Comparison of ENCODE assay signal across 39 cellular contexts in the genomic region with DNA sequence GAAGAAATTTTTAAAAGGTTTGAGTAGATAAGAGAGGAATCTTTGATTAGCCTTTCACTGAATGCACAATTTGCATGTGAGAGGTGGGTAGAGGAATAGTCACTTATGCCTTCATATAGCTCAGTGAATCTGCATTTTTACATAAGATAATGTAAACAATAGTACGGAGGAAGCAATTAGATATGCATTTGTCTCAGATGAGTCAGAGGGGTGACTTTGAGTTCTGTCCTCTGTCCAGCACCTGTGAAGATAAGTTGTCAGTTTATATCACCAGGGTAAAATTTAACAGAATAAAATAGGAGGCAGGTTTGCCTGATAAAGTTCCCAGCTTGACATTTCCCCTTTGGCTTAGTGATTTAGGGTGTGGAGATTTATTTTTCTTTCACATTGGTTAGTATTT.
DNase-seq lines count a peak whose midpoint lies in the region; ATAC-seq, FAIRE-seq and TF ChIP-seq lines count a peak whose summit lies in the region.
"Had no signal": no experiment of that assay in that cellular context is flagged by ENCODE, and none has a peak within 500 bp of the region (broad histone marks: within the 10 kb centered on the region; RNA-seq: fewer than 3 reads in every experiment).

No MANE protein-coding gene starts in this region.

- H2AFZ ChIP-seq in HCT116 (ENCODE audit: low read depth, low read length, poor library complexity, severe bottlenecking), result no peak overlapping the region
- no peak overlapping the region for H2AFZ ChIP-seq in GM12878 (ENCODE audit: control insufficient read depth, low read depth, low read length)

- CTCF ChIA-PET in HCT116 (lab: Charles Lee), result no interaction called here
- CTCF ChIA-PET in GM12878 (lab: Yijun Ruan, JAX), result interaction anchor here (1.0 to 1.4 kb wide), 3 partner anchors 22 to 174 kb away, joined by 4 read pairs; no protein-coding TSS in a partner anchor
- CTCF ChIA-PET in naive thymus-derived CD4-positive, alpha-beta T cell (lab: Charles Lee), result no interaction called here

- H3K4me1 ChIP-seq in HCT116 (ENCODE audit: control insufficient read depth in 1 of 2, insufficient read depth in 2 of 2, low read length in 2 of 2) (peaks cover 0 to 4% of the 10 kb centered on the region in 2 experiments; a peak in 1 of 4 replicates), GM12878 (ENCODE audit: control insufficient read depth, insufficient read depth, low read length) (no peaks in the 10 kb centered on the region), mucosa of descending colon (ENCODE audit: low read depth) (peaks cover 22% of the 10 kb centered on the region), small intestine (ENCODE audit: control insufficient read depth in 2 of 2, insufficient read depth in 1 of 2, low read depth in 1 of 2, low read length in 1 of 2) (no peaks in the 10 kb centered on the region)
- no peaks in the 10 kb centered on the region for H3K4me1 ChIP-seq in naive thymus-derived CD4-positive, alpha-beta T cell (ENCODE audit: control insufficient read depth in 2 of 2, insufficient read depth in 2 of 2, low read length in 2 of 2)
- H3K4me1 ChIP-seq: breast epithelium, gastroesophageal sphincter, left lung, Peyer's patch, psoas muscle, upper lobe of left lung had no signal

- ATAC-seq in HCT116 (no peak), GM12878 (peak; percentile 44), mucosa of descending colon (peak; percentile 90)
- no peak for ATAC-seq in naive thymus-derived CD4-positive, alpha-beta T cell
- ATAC-seq: gastroesophageal sphincter; left lung; natural killer cell; psoas muscle; stimulated activated effector memory CD8-positive, alpha-beta T cell treated with anti-CD3 and anti-CD28 coated beads, Interleukin-12 subunit alpha, Interleukin-12 subunit beta, amount 100 ng/mL, for 72 hours had no signal

- H3K27me3 ChIP-seq in HCT116 (ENCODE audit: insufficient read depth, low read length), result no peaks in the 10 kb centered on the region
- no peaks in the 10 kb centered on the region for H3K27me3 ChIP-seq in GM12878 (replicated peaks in 1 of 2; ENCODE audit: control insufficient read depth in 2 of 2, insufficient read depth in 2 of 2, low read length in 1 of 2)
- no peaks in the 10 kb centered on the region for H3K27me3 ChIP-seq in small intestine (ENCODE audit: control insufficient read depth in 2 of 2, insufficient read depth in 2 of 2, low read length in 2 of 2)
- H3K27me3 ChIP-seq in naive thymus-derived CD4-positive, alpha-beta T cell (ENCODE audit: control insufficient read depth in 2 of 2, insufficient read depth in 2 of 2, low read length in 2 of 2), result no peaks in the 10 kb centered on the region
- H3K27me3 ChIP-seq: breast epithelium, gastroesophageal sphincter, left lung, Peyer's patch, upper lobe of left lung had no signal

- FAIRE-seq in GM12878 (lab: Jason Lieb, UNC), result no peak
- FAIRE-seq in small intestine (lab: Jason Lieb, UNC), result no peak
- FAIRE-seq: endothelial cell of umbilical vein, GM19239, H54, HTR-8/SVneo had no signal

- H3K27me3 Mint-ChIP-seq in naive thymus-derived CD4-positive, alpha-beta T cell, result no peaks in the 10 kb centered on the region
- H3K27me3 Mint-ChIP-seq: CD8-positive, alpha-beta memory T cell had no signal

- H3K27ac ChIP-seq in HCT116 (ENCODE audit: low read depth, low read length) (no peak overlapping the region), GM12878 (ENCODE audit: control insufficient read depth, insufficient read depth) (no peak overlapping the region), small intestine (ENCODE audit: low read depth in 1 of 2, low read length in 1 of 2) (no peak overlapping the region)
- no peak overlapping the region for H3K27ac ChIP-seq in naive thymus-derived CD4-positive, alpha-beta T cell (ENCODE audit: low read depth, low read length)
- H3K27ac ChIP-seq: breast epithelium, gastroesophageal sphincter, left lung, Peyer's patch, psoas muscle, upper lobe of left lung, VCaP had no signal

- no peak for TF ChIP-seq POLR2A in HCT116 (IDR thresholded peaks at IDR 0.05; ENCODE audit: borderline replicate concordance, extremely low read depth, insufficient read depth, insufficient read length)
- no peak for TF ChIP-seq POLR2A in GM12878 (IDR thresholded peaks at IDR 0.05; ENCODE audit: low read depth, low read length)

- H3K36me3 Mint-ChIP-seq in naive thymus-derived CD4-positive, alpha-beta T cell, result peaks cover 0 to 5% (median 0%) of the 10 kb centered on the region in 5 donors
- H3K36me3 Mint-ChIP-seq: CD8-positive, alpha-beta memory T cell; natural killer cell; stimulated activated effector memory CD8-positive, alpha-beta T cell treated with anti-CD3 and anti-CD28 coated beads, Interleukin-12 subunit alpha, Interleukin-12 subunit beta, amount 100 ng/mL, for 72 hours had no signal

- 45% methylated on average over 1 of the region's 1 CpG for WGBS in GM12878 (ENCODE audit: insufficient coverage, insufficient replicate concordance, low lambda C conversion rate, missing lambda C conversion rate)
- WGBS in small intestine, 3 donors, result 20 to 40% (median 30%) methylated on average over 1 of the region's 1 CpG

- H4K20me1 ChIP-seq in HCT116 (ENCODE audit: insufficient read depth) (no peaks in the 10 kb centered on the region), GM12878 (ENCODE audit: control insufficient read depth, insufficient read depth) (no peaks in the 10 kb centered on the region)

- no peak overlapping the region for H3K4me3 Mint-ChIP-seq in naive thymus-derived CD4-positive, alpha-beta T cell
- H3K4me3 Mint-ChIP-seq: CD8-positive, alpha-beta memory T cell; immature natural killer cell; natural killer cell; stimulated activated effector memory CD8-positive, alpha-beta T cell treated with anti-CD3 and anti-CD28 coated beads, Interleukin-12 subunit alpha, Interleukin-12 subunit beta, amount 100 ng/mL, for 72 hours had no signal

- TF ChIP-seq RAD21 in HCT116 (IDR thresholded peaks at IDR 0.05; ENCODE audit: low read depth), result no peak
- TF ChIP-seq RAD21 in GM12878 (IDR thresholded peaks at IDR 0.05; ENCODE audit: insufficient read depth, low read depth, low read length), result no peak

- H3K9me3 ChIP-seq in HCT116 (ENCODE audit: control insufficient read depth in 1 of 2, insufficient read depth in 1 of 2, low read depth in 1 of 2, low read length in 2 of 2), result no peaks in the 10 kb centered on the region
- no peaks in the 10 kb centered on the region for H3K9me3 ChIP-seq in GM12878 (replicated peaks; ENCODE audit: control insufficient read depth, insufficient read depth, low read length)
- no peaks in the 10 kb centered on the region for H3K9me3 ChIP-seq in mucosa of descending colon
- no peaks in the 10 kb centered on the region for H3K9me3 ChIP-seq in small intestine (ENCODE audit: control insufficient read depth, low read depth)
- peaks cover 0 to 6% (median 0%) of the 10 kb centered on the region in 3 experiments for H3K9me3 ChIP-seq in naive thymus-derived CD4-positive, alpha-beta T cell (ENCODE audit: control insufficient read depth in 2 of 3, low read length in 3 of 3)
- H3K9me3 ChIP-seq: breast epithelium, gastroesophageal sphincter, left lung, Peyer's patch, psoas muscle, upper lobe of left lung had no signal

- TF ChIP-seq CTCF in HCT116 (IDR thresholded peaks at IDR 0.05 in 2 of 3, conservative IDR thresholded peaks at IDR 0.05 in 1 of 3; ENCODE audit: borderline replicate concordance in 1 of 3, insufficient read depth in 1 of 3, low read depth in 2 of 3, low read length in 2 of 3) (no peak), GM12878 (IDR thresholded peaks at IDR 0.05 in 2 of 3, conservative IDR thresholded peaks at IDR 0.05 in 1 of 3; ENCODE audit: control insufficient read depth in 2 of 3, extremely low read depth in 1 of 3, insufficient read depth in 1 of 3, low read depth in 3 of 3, low read length in 3 of 3) (no peak), mucosa of descending colon (IDR thresholded peaks at IDR 0.05) (no peak)

- H3K9me3 Mint-ChIP-seq in naive thymus-derived CD4-positive, alpha-beta T cell, result peaks cover 0 to 8% (median 2%) of the 10 kb centered on the region in 11 donors
- H3K9me3 Mint-ChIP-seq: activated T-helper 2 cell treated with anti-CD3 and anti-CD28 coated beads, Interferon-gamma antibody, Interleukin-2, Interleukin-4, amounts not matched to agents 10 μg/mL and 5 μg/mL and 100 μg/mL, durations not matched to agents 14 hours and 24 hours and 36 hours had no signal

- POLR2A ChIA-PET in HCT116 (lab: Charles Lee) (no interaction called here), GM12878 (lab: Charles Lee) (interaction anchor here (0.8 to 1.3 kb wide), 2 partner anchors 10 to 39 kb away, joined by 3 read pairs; no protein-coding TSS in a partner anchor)
- POLR2A ChIA-PET in naive thymus-derived CD4-positive, alpha-beta T cell (lab: Charles Lee), result no interaction called here

- SMC1A ChIA-PET in GM12878 (lab: Charles Lee; ENCODE audit: uncharacterized antibody, unreplicated experiment), result interaction anchor here (0.8 to 4.7 kb wide), 14 partner anchors 9 to 214 kb away, joined by 3 to 24 read pairs (median 5); no protein-coding TSS in a partner anchor

- intact Hi-C loops in HCT116 (cut with micrococcal nuclease) (no loop called here), GM12878 (cut with micrococcal nuclease; ENCODE audit: unreplicated experiment) (no loop called here), mucosa of descending colon (cut with DNase I, micrococcal nuclease) (no loop called here)
- intact Hi-C loops in naive thymus-derived CD4-positive, alpha-beta T cell (cut with micrococcal nuclease), result no loop called here

- H3K9ac ChIP-seq in HCT116 (ENCODE audit: low read length), result no peak overlapping the region
- H3K9ac ChIP-seq in GM12878 (ENCODE audit: control insufficient read depth, insufficient read depth, low read length), result no peak overlapping the region

- H3K4me2 ChIP-seq in HCT116 (ENCODE audit: low read length) (no peak overlapping the region), GM12878 (ENCODE audit: control insufficient read depth, insufficient read depth) (no peak overlapping the region)

- H3K9me2 ChIP-seq in HCT116 (ENCODE audit: insufficient read depth), result peaks cover 3% of the 10 kb centered on the region; the same call in 1 of the 2 replicates

- no peaks in the 10 kb centered on the region for H3K4me1 Mint-ChIP-seq in naive thymus-derived CD4-positive, alpha-beta T cell
- H3K4me1 Mint-ChIP-seq: CD8-positive, alpha-beta memory T cell; natural killer cell; stimulated activated effector memory CD8-positive, alpha-beta T cell treated with anti-CD3 and anti-CD28 coated beads, Interleukin-12 subunit alpha, Interleukin-12 subunit beta, amount 100 ng/mL, for 72 hours had no signal

- H3K27ac Mint-ChIP-seq in naive thymus-derived CD4-positive, alpha-beta T cell, result no peak overlapping the region
- H3K27ac Mint-ChIP-seq: activated T-helper 2 cell treated with anti-CD3 and anti-CD28 coated beads, Interferon-gamma antibody, Interleukin-2, Interleukin-4, amounts not matched to agents 10 μg/mL and 5 μg/mL and 100 μg/mL, durations not matched to agents 14 hours and 24 hours and 36 hours; CD8-positive, alpha-beta memory T cell; immature natural killer cell; natural killer cell; stimulated activated effector memory CD8-positive, alpha-beta T cell treated with anti-CD3 and anti-CD28 coated beads, Interleukin-12 subunit alpha, Interleukin-12 subunit beta, amount 100 ng/mL, for 72 hours had no signal

- H3K4me3 ChIP-seq in HCT116 (replicated peaks in 1 of 2; ENCODE audit: low read depth in 1 of 2, low read length in 2 of 2), result no peak overlapping the region
- no peak overlapping the region for H3K4me3 ChIP-seq in GM12878
- no peak overlapping the region for H3K4me3 ChIP-seq in mucosa of descending colon
- H3K4me3 ChIP-seq in small intestine (ENCODE audit: low read depth in 1 of 2, low read length in 2 of 2), result no peak overlapping the region
- no peak overlapping the region for H3K4me3 ChIP-seq in naive thymus-derived CD4-positive, alpha-beta T cell (ENCODE audit: low read length)
- H3K4me3 ChIP-seq: breast epithelium, gastroesophageal sphincter, left lung, Peyer's patch, psoas muscle, upper lobe of left lung had no signal

- no peaks in the 10 kb centered on the region for H3K36me3 ChIP-seq in HCT116 (ENCODE audit: control insufficient read depth in 1 of 2, insufficient read depth in 2 of 2, low read length in 2 of 2)
- no peaks in the 10 kb centered on the region for H3K36me3 ChIP-seq in GM12878 (ENCODE audit: control insufficient read depth in 2 of 2, insufficient read depth in 2 of 2, low read length in 1 of 2)
- no peaks in the 10 kb centered on the region for H3K36me3 ChIP-seq in mucosa of descending colon (ENCODE audit: low read depth)
- H3K36me3 ChIP-seq in small intestine (ENCODE audit: control insufficient read depth in 2 of 2, insufficient read depth in 2 of 2, low read length in 2 of 2), result no peaks in the 10 kb centered on the region
- H3K36me3 ChIP-seq in naive thymus-derived CD4-positive, alpha-beta T cell (ENCODE audit: control insufficient read depth in 2 of 3, insufficient read depth in 3 of 3, low read length in 3 of 3), result no peaks in the 10 kb centered on the region
- H3K36me3 ChIP-seq: breast epithelium, gastroesophageal sphincter, left lung, Peyer's patch, upper lobe of left lung had no signal

- no TSS peak for BruUV-seq in HCT116 (replicated peaks; lab: Mats Ljungman, UMichigan)
- BruUV-seq in GM12878 (replicated peaks; lab: Mats Ljungman, UMichigan), result no TSS peak

- in situ Hi-C loops in GM12878 (cut with MboI), result no loop called here

- DNase-seq in HCT116 (ENCODE audit: low read depth, low spot score) (no peak), OCI-M1 (lab: John Stamatoyannopoulos, UW) (peak; percentile 35), GM12878 (ENCODE audit: low read depth, low spot score) (no peak), mucosa of descending colon (peak in 1 of 3 donors; percentile 19), small intestine (no peak), DMS153 (lab: John Stamatoyannopoulos, UW) (no peak)
- DNase-seq in activated CD8-positive, alpha-beta memory T cell treated with anti-CD3 and anti-CD28 coated beads, Interleukin-2, amount 50 U/mL, for 48 hours, result no peak
- no peak for DNase-seq in naive thymus-derived CD4-positive, alpha-beta T cell
- DNase-seq: activated CD4-positive, alpha-beta T cell treated with anti-CD3 and anti-CD28 coated beads for 4 hours; activated naive CD4-positive, alpha-beta T cell treated with anti-CD3 and anti-CD28 coated beads, Interleukin-2, amount 50 U/mL, for 16 hours; activated T-cell treated with anti-CD3 and anti-CD28 coated beads for 4 hours; amygdala; CD8-positive, alpha-beta memory T cell; GDM1; hypothalamus; immature natural killer cell; KG1; left lung; midbrain; natural killer cell; NCI-H2029 treated with DMSO at 0.1 percent for 48 hours; NCI-H526 treated with DMSO at 0.1 percent for 48 hours; nucleus accumbens; Peyer's patch; psoas muscle; SIG-M5; stimulated activated CD4-positive, alpha-beta T cell treated with anti-CD3 and anti-CD28 coated beads, Interleukin-15, amount 100 ng/mL, for 24 hours; substantia nigra; T1000; upper lobe of left lung had no signal

- RAD21 ChIA-PET in HCT116 (lab: Charles Lee; ENCODE audit: low non-redundant PET in 1 of 2, low total read pairs in 2 of 2, uncharacterized antibody in 2 of 2, unreplicated experiment in 2 of 2), result no interaction called here
- RAD21 ChIA-PET in GM12878 (lab: Charles Lee; ENCODE audit: unreplicated experiment), result interaction anchor here (1.0 to 1.7 kb wide), 4 partner anchors 8 to 174 kb away, joined by 3 read pairs; no protein-coding TSS in a partner anchor

- no peak for TF ChIP-seq EP300 in GM12878 (IDR thresholded peaks at IDR 0.05; ENCODE audit: borderline replicate concordance in 1 of 2, control insufficient read depth in 1 of 2, low read depth in 2 of 2, low read length in 2 of 2)

- H3K79me2 ChIP-seq in HCT116 (ENCODE audit: insufficient read depth, low read length), result no peaks in the 10 kb centered on the region
- no peaks in the 10 kb centered on the region for H3K79me2 ChIP-seq in GM12878 (ENCODE audit: control insufficient read depth, insufficient read depth, low read length)

Comparison
In these comparisons a context has a peak if more than half of its experiments do, and no peak if none do; other contexts are left out.
1. ATAC-seq: peak in GM12878 (single experiment) and mucosa of descending colon (single experiment); none in HCT116 (single experiment) and naive thymus-derived CD4-positive, alpha-beta T cell (single experiment).
2. Of the 18 proteins assayed by ChIP-seq in both GM12878 and HCT116: peak only in GM12878: none; only in HCT116: REST; in both: none; in neither: 17.